8 cellular contexts compared by ENCODE assay signal in the genomic region with DNA sequence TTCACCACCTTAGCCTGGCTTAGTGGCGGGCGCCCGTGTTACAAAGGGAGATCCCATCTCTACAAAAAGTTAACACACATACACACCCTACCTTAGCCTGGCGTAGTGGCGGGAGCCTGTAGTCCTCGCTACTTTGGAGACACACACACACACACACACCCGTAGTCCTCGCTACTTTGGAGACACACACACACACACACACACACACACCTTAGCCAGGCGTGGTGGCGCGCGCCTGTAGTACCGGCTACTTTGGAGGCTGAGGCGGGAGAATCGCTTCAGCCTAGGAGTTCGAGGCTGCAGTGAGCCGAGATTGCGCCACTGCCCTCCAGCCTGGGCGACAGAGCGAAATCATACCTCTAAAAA. TPM values are rescaled to one million over a fixed set of nuclear protein-coding genes. Genes with fewer than 3 reads are reported as not detected.
DNase-seq lines count a peak whose midpoint lies in the region; ATAC-seq, FAIRE-seq and TF ChIP-seq lines count a peak whose summit lies in the region.

No MANE protein-coding gene starts in this region.

- H3K36me3 Mint-ChIP-seq in activated CD8-positive, alpha-beta memory T cell treated with anti-CD3 and anti-CD28 coated beads, Interleukin-2, amount 10 ng/mL, durations not matched to agents 7 days and 5 days, result peaks cover 12% of the 10 kb centered on the region
- H3K36me3 Mint-ChIP-seq in activated T-cell treated with anti-CD3 and anti-CD28 coated beads, Interleukin-2, amount 50 U/mL, for 72 hours (ENCODE audit: insufficient read depth in 2 of 2), result peaks cover 3 to 10% of the 10 kb centered on the region in 2 donors
- no peaks in the 10 kb centered on the region for H3K36me3 Mint-ChIP-seq in glutamatergic neuron (ENCODE audit: unreplicated experiment)

- H3K4me1 Mint-ChIP-seq in activated CD8-positive, alpha-beta memory T cell treated with anti-CD3 and anti-CD28 coated beads, Interleukin-2, amount 10 ng/mL, durations not matched to agents 7 days and 5 days, result peaks cover 49% of the 10 kb centered on the region
- peaks cover 79% of the 10 kb centered on the region for H3K4me1 Mint-ChIP-seq in activated T-cell treated with anti-CD3 and anti-CD28 coated beads, Interleukin-2, amount 50 U/mL, for 72 hours (ENCODE audit: low read depth)
- H3K4me1 Mint-ChIP-seq in glutamatergic neuron (ENCODE audit: low read depth, unreplicated experiment), result peaks cover 30% of the 10 kb centered on the region

- H3K27me3 ChIP-seq in sigmoid colon, result no peaks in the 10 kb centered on the region

- peak overlapping the region; percentile 83 for H3K27ac Mint-ChIP-seq in activated CD8-positive, alpha-beta memory T cell treated with anti-CD3 and anti-CD28 coated beads, Interleukin-2, amount 10 ng/mL, durations not matched to agents 7 days and 5 days
- H3K27ac Mint-ChIP-seq in activated T-cell treated with anti-CD3 and anti-CD28 coated beads, Interleukin-2, amount 50 U/mL, for 72 hours, result peak overlapping the region; percentile 97
- H3K27ac Mint-ChIP-seq in glutamatergic neuron (ENCODE audit: unreplicated experiment), result peak overlapping the region; percentile 95

- H3K9me3 Mint-ChIP-seq in activated CD8-positive, alpha-beta memory T cell treated with anti-CD3 and anti-CD28 coated beads, Interleukin-2, amount 10 ng/mL, durations not matched to agents 7 days and 5 days (ENCODE audit: low read depth), result no peaks in the 10 kb centered on the region
- no peaks in the 10 kb centered on the region for H3K9me3 Mint-ChIP-seq in activated T-cell treated with anti-CD3 and anti-CD28 coated beads, Interleukin-2, amount 50 U/mL, for 72 hours
- H3K9me3 Mint-ChIP-seq in glutamatergic neuron (ENCODE audit: unreplicated experiment), result peaks cover 24% of the 10 kb centered on the region

- peak; percentile 49 for DNase-seq in activated CD8-positive, alpha-beta memory T cell treated with anti-CD3 and anti-CD28 coated beads, Interleukin-2, amount 10 ng/mL, durations not matched to agents 7 days and 5 days
- DNase-seq in activated CD8-positive, alpha-beta memory T cell treated with anti-CD3 and anti-CD28 coated beads for 24 hours, result no peak
- DNase-seq in HTR-8/SVneo (ENCODE audit: insufficient read length, low spot score) (no peak), glutamatergic neuron (no peak), sigmoid colon (no peak), DMS153 (lab: John Stamatoyannopoulos, UW) (no peak), NCI-H1092 treated with DMSO at 0.1 percent for 48 hours (lab: John Stamatoyannopoulos, UW) (no peak)
- DNase-seq in activated T-cell treated with anti-CD3 and anti-CD28 coated beads, Interleukin-2, amount 50 U/mL, for 72 hours, result peak in 1 of 2 donors; percentile 26

- H3K4me1 ChIP-seq in sigmoid colon, result peaks cover 0 to 79% (median 71%) of the 10 kb centered on the region in 4 donors

- TF ChIP-seq EP300 in sigmoid colon (IDR thresholded peaks at IDR 0.05), result no peak

- ATAC-seq in activated CD8-positive, alpha-beta memory T cell treated with anti-CD3 and anti-CD28 coated beads, Interleukin-2, amount 10 ng/mL, durations not matched to agents 7 days and 5 days, result peak; percentile 7
- no peak for ATAC-seq in activated T-cell treated with anti-CD3 and anti-CD28 coated beads, Interleukin-2, amount 50 U/mL, for 72 hours (replicated peaks in 1 of 2)

- no peaks in the 10 kb centered on the region for H3K36me3 ChIP-seq in sigmoid colon

- intact Hi-C loops in sigmoid colon (cut with DNase I), result loop anchor here (5.0 to 10.0 kb wide), 3 partner anchors 87 to 208 kb away; a partner anchor contains a TSS

- H3K4me3 ChIP-seq in sigmoid colon, result peak overlapping the region; percentile 93 to 98 (median 96)

- H3K9me3 ChIP-seq in sigmoid colon, result no peaks in the 10 kb centered on the region

- TF ChIP-seq POLR2A in sigmoid colon (IDR thresholded peaks at IDR 0.05), result no peak

- peak overlapping the region; percentile 94 for H3K4me3 Mint-ChIP-seq in activated CD8-positive, alpha-beta memory T cell treated with anti-CD3 and anti-CD28 coated beads, Interleukin-2, amount 10 ng/mL, durations not matched to agents 7 days and 5 days
- H3K4me3 Mint-ChIP-seq in activated T-cell treated with anti-CD3 and anti-CD28 coated beads, Interleukin-2, amount 50 U/mL, for 72 hours, result peak overlapping the region; percentile 93 to 95
- peak overlapping the region; percentile 97 for H3K4me3 Mint-ChIP-seq in glutamatergic neuron (ENCODE audit: unreplicated experiment)

- FAIRE-seq in HTR-8/SVneo (lab: Jason Lieb, UNC), result peak; percentile 71

- TF ChIP-seq CTCF in glutamatergic neuron (IDR thresholded peaks at IDR 0.05; ENCODE audit: partially characterized antibody, unreplicated experiment) (no peak), sigmoid colon (IDR thresholded peaks at IDR 0.05) (no peak)

- CTCF ChIA-PET in activated CD8-positive, alpha-beta memory T cell treated with anti-CD3 and anti-CD28 coated beads, Interleukin-2, amount 10 ng/mL, durations not matched to agents 7 days and 5 days (lab: Charles Lee), result no interaction called here

- 2% methylated on average over 20 of the region's 20 CpGs for WGBS in sigmoid colon, 2 donors

- no peaks in the 10 kb centered on the region for H3K27me3 Mint-ChIP-seq in activated CD8-positive, alpha-beta memory T cell treated with anti-CD3 and anti-CD28 coated beads, Interleukin-2, amount 10 ng/mL, durations not matched to agents 7 days and 5 days
- no peaks in the 10 kb centered on the region for H3K27me3 Mint-ChIP-seq in activated T-cell treated with anti-CD3 and anti-CD28 coated beads, Interleukin-2, amount 50 U/mL, for 72 hours (ENCODE audit: low read depth)
- H3K27me3 Mint-ChIP-seq in glutamatergic neuron (ENCODE audit: unreplicated experiment), result peaks cover 16% of the 10 kb centered on the region

- peak overlapping the region; percentile 87 to 96 (median 94) for H3K27ac ChIP-seq in sigmoid colon

RNA-seq across cellular contexts. Expression of a gene that starts 0.6 kb away (rescaled TPM):
- total RNA-seq in activated CD8-positive, alpha-beta memory T cell treated with anti-CD3 and anti-CD28 coated beads, Interleukin-2, amount 10 ng/mL, durations not matched to agents 7 days and 5 days, result 10 to 100 TPM; 47.0 to 51.5 TPM
- 10 to 100 TPM; 54.1 to 78.6 TPM for total RNA-seq in activated T-cell treated with anti-CD3 and anti-CD28 coated beads, Interleukin-2, amount 50 U/mL, for 72 hours
- total RNA-seq in glutamatergic neuron (ENCODE audit: unreplicated experiment), result 219 TPM
- total RNA-seq in sigmoid colon, result 10 to 100 TPM; 35.7 to 45.7 (median 40.7) TPM
- 10 to 100 TPM; 24.0 to 27.7 (median 25.2) TPM for polyA plus RNA-seq in sigmoid colon
